In the genomic region with DNA sequence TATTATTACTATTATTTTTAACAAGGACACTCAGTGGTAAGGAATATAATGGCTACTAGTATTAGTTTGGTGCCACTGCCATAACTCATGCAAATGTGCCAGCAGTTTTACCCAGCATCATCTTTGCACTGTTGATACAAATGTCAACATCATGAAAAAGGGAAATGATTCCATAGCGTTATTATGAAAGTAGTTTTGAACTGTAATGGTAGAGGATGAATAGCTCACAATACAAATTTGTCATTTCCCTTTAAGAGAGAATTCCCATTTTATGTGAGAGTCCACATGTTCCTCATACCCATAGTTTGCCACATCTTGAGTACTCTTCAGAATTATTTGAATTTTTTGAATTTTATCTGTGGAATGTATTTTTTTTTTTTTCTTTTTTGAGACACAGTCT, we compare ENCODE assay signal across 17 cellular contexts. TPM values are rescaled to one million over a fixed set of nuclear protein-coding genes. Genes with fewer than 3 reads are reported as not detected.
"Had no signal": no experiment of that assay in that cellular context is flagged by ENCODE, and none has a peak within 500 bp of the region (broad histone marks: within the 10 kb centered on the region; RNA-seq: fewer than 3 reads in every experiment).

No MANE protein-coding gene starts in this region.

- ATAC-seq: esophagus mucosa; stimulated activated memory B cell treated with anti-CD40 and anti-IgM and Interleukin-4, amounts not matched to agents 10 μg/mL and 1 μg/mL and 100 μg/mL, for 72 hours had no signal

- H3K27me3 ChIP-seq: adrenal gland, hepatocyte, thyroid gland had no signal

- H3K4me3 ChIP-seq: adrenal gland, hepatocyte, lung, thyroid gland had no signal

- H3K4me1 ChIP-seq: adrenal gland, parathyroid adenoma had no signal

- H3K9ac ChIP-seq: parathyroid adenoma had no signal

- H3K9me3 ChIP-seq: adrenal gland, thyroid gland had no signal

- H3K27ac ChIP-seq: adrenal gland, hepatocyte, parathyroid adenoma, thyroid gland, WERI-Rb-1 had no signal

- DNase-seq: activated CD4-positive, alpha-beta memory T cell treated with anti-CD3 and anti-CD28 coated beads, Interleukin-2, amount 10 ng/mL, durations not matched to agents 7 days and 5 days; activated effector memory CD4-positive, alpha-beta T cell treated with Interleukin-2 at 50 U/mL for 16 hours; activated naive CD4-positive, alpha-beta T cell treated with anti-CD3 and anti-CD28 coated beads, Interleukin-2, amount 50 U/mL, for 16 hours; activated T-cell treated with anti-CD3 and anti-CD28 coated beads, Interleukin-2, amount 50 U/mL, for 24 hours; adrenal gland; islet precursor cell; midbrain; stimulated activated CD4-positive, alpha-beta T cell treated with anti-CD3 and anti-CD28 coated beads, Interleukin-12 subunit alpha, Interleukin-12 subunit beta, amount 100 ng/mL, for 4 hours; thyroid gland; WERI-Rb-1 had no signal

- H3K36me3 ChIP-seq: adrenal gland, thyroid gland had no signal

RNA-seq across cellular contexts. Expression of gene ZAR1L, which starts 2.9 kb away (rescaled TPM):
- total RNA-seq: activated CD4-positive, alpha-beta memory T cell treated with anti-CD3 and anti-CD28 coated beads, Interleukin-2, amount 10 ng/mL, durations not matched to agents 7 days and 5 days; adrenal gland; esophagus mucosa; hepatocyte; lung; renal cortical epithelial cell; thyroid gland; urinary bladder had no signal
- polyA plus RNA-seq: adrenal gland, hepatocyte, lung, urinary bladder had no signal
